1 cellular context compared by ENCODE assay signal in genomic region chr7:876077-876971, GRCh38.
TF ChIP-seq lines count a peak whose summit lies in the region.

A gene with protein sequence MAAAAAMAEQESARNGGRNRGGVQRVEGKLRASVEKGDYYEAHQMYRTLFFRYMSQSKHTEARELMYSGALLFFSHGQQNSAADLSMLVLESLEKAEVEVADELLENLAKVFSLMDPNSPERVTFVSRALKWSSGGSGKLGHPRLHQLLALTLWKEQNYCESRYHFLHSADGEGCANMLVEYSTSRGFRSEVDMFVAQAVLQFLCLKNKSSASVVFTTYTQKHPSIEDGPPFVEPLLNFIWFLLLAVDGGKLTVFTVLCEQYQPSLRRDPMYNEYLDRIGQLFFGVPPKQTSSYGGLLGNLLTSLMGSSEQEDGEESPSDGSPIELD (plus strand): TSS chr7:876554. CDS start chr7:876646, 92 bp downstream.

TF ChIP-seq in HepG2, 621 proteins besides CTCF, POLR2A, EP300 and RAD21 (continued from another document and continues in another):
- TF ChIP-seq, protein P1, sequence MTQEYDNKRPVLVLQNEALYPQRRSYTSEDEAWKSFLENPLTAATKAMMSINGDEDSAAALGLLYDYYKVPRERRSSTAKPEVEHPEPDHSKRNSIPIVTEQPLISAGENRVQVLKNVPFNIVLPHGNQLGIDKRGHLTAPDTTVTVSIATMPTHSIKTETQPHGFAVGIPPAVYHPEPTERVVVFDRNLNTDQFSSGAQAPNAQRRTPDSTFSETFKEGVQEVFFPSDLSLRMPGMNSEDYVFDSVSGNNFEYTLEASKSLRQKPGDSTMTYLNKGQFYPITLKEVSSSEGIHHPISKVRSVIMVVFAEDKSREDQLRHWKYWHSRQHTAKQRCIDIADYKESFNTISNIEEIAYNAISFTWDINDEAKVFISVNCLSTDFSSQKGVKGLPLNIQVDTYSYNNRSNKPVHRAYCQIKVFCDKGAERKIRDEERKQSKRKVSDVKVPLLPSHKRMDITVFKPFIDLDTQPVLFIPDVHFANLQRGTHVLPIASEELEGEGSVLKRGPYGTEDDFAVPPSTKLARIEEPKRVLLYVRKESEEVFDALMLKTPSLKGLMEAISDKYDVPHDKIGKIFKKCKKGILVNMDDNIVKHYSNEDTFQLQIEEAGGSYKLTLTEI (CRISPR knock-in tag; conservative IDR thresholded peaks at IDR 0.05) = no peak
- TF ChIP-seq ZNF720 (CRISPR knock-in tag; IDR thresholded peaks at IDR 0.05) (no peak), SRSF1 (optimal IDR thresholded peaks at IDR 0.05; ENCODE audit: low read depth, low read length) (no peak), FOSL1 (CRISPR knock-in tag; IDR thresholded peaks at IDR 0.05; ENCODE audit: borderline replicate concordance) (no peak), DRAP1 (CRISPR knock-in tag; IDR thresholded peaks at IDR 0.05) (0 out of 2 replicates have a peak, but pooled peaks have one; percentile 17), MTA3 (CRISPR knock-in tag; IDR thresholded peaks at IDR 0.05) (no peak), GPN1 (CRISPR knock-in tag; IDR thresholded peaks at IDR 0.05; ENCODE audit: borderline replicate concordance) (no peak), ZBED4 (CRISPR knock-in tag; IDR thresholded peaks at IDR 0.05; ENCODE audit: borderline replicate concordance) (0 out of 2 replicates have a peak, but pooled peaks have one; percentile 43), ZNF557 (CRISPR knock-in tag; IDR thresholded peaks at IDR 0.05) (no peak), MXI1 (IDR thresholded peaks at IDR 0.05; ENCODE audit: borderline replicate concordance, low read depth, low read length) (peak; percentile 90; the same call in 1 of the 3 replicates), ZSCAN31 (CRISPR knock-in tag; IDR thresholded peaks at IDR 0.05; ENCODE audit: low read depth) (peak; percentile 73; the same call in 1 of the 2 replicates), NFKB2 (CRISPR knock-in tag; IDR thresholded peaks at IDR 0.05; ENCODE audit: borderline replicate concordance) (peak; percentile 24; the same call in 1 of the 2 replicates), HMG20A (CRISPR knock-in tag; IDR thresholded peaks at IDR 0.05; ENCODE audit: borderline replicate concordance) (no peak), ZNF24 (IDR thresholded peaks at IDR 0.05) (no peak), RFXANK (CRISPR knock-in tag; IDR thresholded peaks at IDR 0.05) (0 out of 2 replicates have a peak, but pooled peaks have one; percentile 10), SNAPC5 (CRISPR knock-in tag; IDR thresholded peaks at IDR 0.05; ENCODE audit: borderline replicate concordance) (no peak), ELF1 (CRISPR knock-in tag; IDR thresholded peaks at IDR 0.05) (no peak), NFE2 (CRISPR knock-in tag; IDR thresholded peaks at IDR 0.05) (no peak), ERF (CRISPR knock-in tag; IDR thresholded peaks at IDR 0.05) (peak; percentile 19), ZFP37 (CRISPR knock-in tag; IDR thresholded peaks at IDR 0.05; ENCODE audit: borderline replicate concordance) (no peak), ZNF781 (CRISPR knock-in tag; IDR thresholded peaks at IDR 0.05; ENCODE audit: borderline replicate concordance, not compliant biosample characterization) (no peak), KDM6A (CRISPR knock-in tag; IDR thresholded peaks at IDR 0.05; ENCODE audit: low read depth) (no peak), ZNF644 (CRISPR knock-in tag; IDR thresholded peaks at IDR 0.05; ENCODE audit: low read depth) (no peak), SYNCRIP (IDR thresholded peaks at IDR 0.05; ENCODE audit: insufficient read depth, low read depth, low read length) (no peak), ZNF619 (CRISPR knock-in tag; IDR thresholded peaks at IDR 0.05) (no peak), TRIM24 (CRISPR knock-in tag; IDR thresholded peaks at IDR 0.05) (no peak), ZNF383 (CRISPR knock-in tag; IDR thresholded peaks at IDR 0.05; ENCODE audit: borderline replicate concordance) (no peak), NCOA2 (CRISPR knock-in tag; IDR thresholded peaks at IDR 0.05) (no peak), ZNF746 (CRISPR knock-in tag; IDR thresholded peaks at IDR 0.05) (no peak; the same call in 1 of the 2 replicates), KDM3A (CRISPR knock-in tag; IDR thresholded peaks at IDR 0.05; ENCODE audit: low read depth) (no peak), PAX8 (CRISPR knock-in tag; IDR thresholded peaks at IDR 0.05; ENCODE audit: borderline replicate concordance) (no peak), DR1 (CRISPR knock-in tag; IDR thresholded peaks at IDR 0.05) (0 out of 2 replicates have a peak, but pooled peaks have one; percentile 22), GATA4 (IDR thresholded peaks at IDR 0.05; ENCODE audit: borderline replicate concordance, low read depth) (no peak), E2F5 (CRISPR knock-in tag; conservative IDR thresholded peaks at IDR 0.05) (peak; percentile 46; the same call in 1 of the 2 replicates), ZBTB33 (CRISPR knock-in tag; IDR thresholded peaks at IDR 0.05) (peak; percentile 99), ZBTB42 (CRISPR knock-in tag; IDR thresholded peaks at IDR 0.05) (no peak), PRPF4 (IDR thresholded peaks at IDR 0.05; ENCODE audit: low read depth, low read length, poor library complexity, severe bottlenecking) (no peak), AGO1 (IDR thresholded peaks at IDR 0.05; ENCODE audit: low read depth, low read length, poor library complexity, severe bottlenecking) (peak; percentile 72), ZNF468 (CRISPR knock-in tag; IDR thresholded peaks at IDR 0.05) (no peak), ZBTB10 (CRISPR knock-in tag; IDR thresholded peaks at IDR 0.05; ENCODE audit: borderline replicate concordance) (no peak), MEIS1 (CRISPR knock-in tag; IDR thresholded peaks at IDR 0.05; ENCODE audit: borderline replicate concordance) (no peak), YY1 (IDR thresholded peaks at IDR 0.05; ENCODE audit: insufficient read depth, insufficient replicate concordance, low read depth, low read length) (peak; percentile 83), CCAR2 (optimal IDR thresholded peaks at IDR 0.05; ENCODE audit: low read depth, low read length) (no peak), ZNF10 (CRISPR knock-in tag; IDR thresholded peaks at IDR 0.05; ENCODE audit: borderline replicate concordance, low read depth) (no peak), ZNF878 (CRISPR knock-in tag; IDR thresholded peaks at IDR 0.05) (no peak), ZNF777 (CRISPR knock-in tag; IDR thresholded peaks at IDR 0.05) (peak; percentile 92), TSC22D2 (CRISPR knock-in tag; IDR thresholded peaks at IDR 0.05; ENCODE audit: borderline replicate concordance) (no peak), ZNF75D (CRISPR knock-in tag; IDR thresholded peaks at IDR 0.05; ENCODE audit: borderline replicate concordance) (no peak), NCOA5 (CRISPR knock-in tag; IDR thresholded peaks at IDR 0.05) (no peak), ZNF83 (CRISPR knock-in tag; IDR thresholded peaks at IDR 0.05; ENCODE audit: borderline replicate concordance) (0 out of 2 replicates have a peak, but pooled peaks have one; percentile 33)
- TF ChIP-seq, protein P2, sequence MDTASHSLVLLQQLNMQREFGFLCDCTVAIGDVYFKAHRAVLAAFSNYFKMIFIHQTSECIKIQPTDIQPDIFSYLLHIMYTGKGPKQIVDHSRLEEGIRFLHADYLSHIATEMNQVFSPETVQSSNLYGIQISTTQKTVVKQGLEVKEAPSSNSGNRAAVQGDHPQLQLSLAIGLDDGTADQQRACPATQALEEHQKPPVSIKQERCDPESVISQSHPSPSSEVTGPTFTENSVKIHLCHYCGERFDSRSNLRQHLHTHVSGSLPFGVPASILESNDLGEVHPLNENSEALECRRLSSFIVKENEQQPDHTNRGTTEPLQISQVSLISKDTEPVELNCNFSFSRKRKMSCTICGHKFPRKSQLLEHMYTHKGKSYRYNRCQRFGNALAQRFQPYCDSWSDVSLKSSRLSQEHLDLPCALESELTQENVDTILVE (CRISPR knock-in tag; IDR thresholded peaks at IDR 0.05) = peak; percentile 82; the same call in 1 of the 2 replicates
- TF ChIP-seq, protein P3, sequence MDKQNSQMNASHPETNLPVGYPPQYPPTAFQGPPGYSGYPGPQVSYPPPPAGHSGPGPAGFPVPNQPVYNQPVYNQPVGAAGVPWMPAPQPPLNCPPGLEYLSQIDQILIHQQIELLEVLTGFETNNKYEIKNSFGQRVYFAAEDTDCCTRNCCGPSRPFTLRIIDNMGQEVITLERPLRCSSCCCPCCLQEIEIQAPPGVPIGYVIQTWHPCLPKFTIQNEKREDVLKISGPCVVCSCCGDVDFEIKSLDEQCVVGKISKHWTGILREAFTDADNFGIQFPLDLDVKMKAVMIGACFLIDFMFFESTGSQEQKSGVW (CRISPR knock-in tag; IDR thresholded peaks at IDR 0.05; ENCODE audit: borderline replicate concordance) = no peak
- TF ChIP-seq, protein P4, sequence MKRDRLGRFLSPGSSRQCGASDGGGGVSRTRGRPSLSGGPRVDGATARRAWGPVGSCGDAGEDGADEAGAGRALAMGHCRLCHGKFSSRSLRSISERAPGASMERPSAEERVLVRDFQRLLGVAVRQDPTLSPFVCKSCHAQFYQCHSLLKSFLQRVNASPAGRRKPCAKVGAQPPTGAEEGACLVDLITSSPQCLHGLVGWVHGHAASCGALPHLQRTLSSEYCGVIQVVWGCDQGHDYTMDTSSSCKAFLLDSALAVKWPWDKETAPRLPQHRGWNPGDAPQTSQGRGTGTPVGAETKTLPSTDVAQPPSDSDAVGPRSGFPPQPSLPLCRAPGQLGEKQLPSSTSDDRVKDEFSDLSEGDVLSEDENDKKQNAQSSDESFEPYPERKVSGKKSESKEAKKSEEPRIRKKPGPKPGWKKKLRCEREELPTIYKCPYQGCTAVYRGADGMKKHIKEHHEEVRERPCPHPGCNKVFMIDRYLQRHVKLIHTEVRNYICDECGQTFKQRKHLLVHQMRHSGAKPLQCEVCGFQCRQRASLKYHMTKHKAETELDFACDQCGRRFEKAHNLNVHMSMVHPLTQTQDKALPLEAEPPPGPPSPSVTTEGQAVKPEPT (CRISPR knock-in tag; IDR thresholded peaks at IDR 0.05; ENCODE audit: low read depth) = peak; percentile 69; the same call in 1 of the 2 replicates
